In the genomic region with DNA sequence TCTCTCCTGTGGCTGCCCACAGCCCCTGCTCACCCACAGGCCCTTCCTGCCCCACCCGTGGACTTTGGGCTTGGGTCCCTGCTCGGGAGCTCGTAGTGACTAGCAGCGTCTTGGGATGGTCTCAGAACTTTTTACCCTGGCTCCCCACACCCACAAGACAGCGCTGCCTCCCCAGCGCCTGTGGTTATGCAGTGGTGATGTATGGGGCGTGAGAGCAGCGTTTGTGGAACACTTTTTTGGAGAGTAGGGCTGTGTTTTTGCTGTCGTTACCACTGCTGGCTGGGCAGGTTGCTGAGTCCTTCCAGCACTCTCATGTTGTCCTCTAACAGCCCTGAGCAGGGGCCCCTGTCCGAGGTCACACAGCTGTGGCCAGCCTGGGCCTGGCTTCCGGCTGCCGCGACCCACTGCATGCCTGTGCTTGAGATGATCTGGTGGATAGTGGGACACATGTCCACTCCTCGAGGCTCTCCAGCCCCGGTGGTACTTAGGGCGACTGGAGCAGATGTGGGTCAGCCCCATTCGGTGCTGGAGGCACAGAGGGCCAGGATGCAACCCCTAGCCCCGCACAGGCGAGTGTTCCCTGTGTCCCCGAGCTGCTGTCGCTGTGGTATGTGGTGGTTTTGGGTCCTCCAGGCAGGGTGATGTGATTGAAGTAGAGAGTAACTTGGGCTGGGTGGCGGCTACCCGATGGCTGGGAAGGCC, we compare ENCODE assay signal across 1 cellular context.
TF ChIP-seq lines count a peak whose summit lies in the region.

No MANE protein-coding gene starts in this region.

TF ChIP-seq in HepG2, 621 proteins besides CTCF, POLR2A, EP300 and RAD21 (continued from another document and continues in another):
- TF ChIP-seq, protein P1, sequence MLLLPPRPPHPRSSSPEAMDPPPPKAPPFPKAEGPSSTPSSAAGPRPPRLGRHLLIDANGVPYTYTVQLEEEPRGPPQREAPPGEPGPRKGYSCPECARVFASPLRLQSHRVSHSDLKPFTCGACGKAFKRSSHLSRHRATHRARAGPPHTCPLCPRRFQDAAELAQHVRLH (CRISPR knock-in tag; IDR thresholded peaks at IDR 0.05; ENCODE audit: borderline replicate concordance, low read depth): no peak; the same call in 1 of the 2 replicates
- TF ChIP-seq, protein P2, sequence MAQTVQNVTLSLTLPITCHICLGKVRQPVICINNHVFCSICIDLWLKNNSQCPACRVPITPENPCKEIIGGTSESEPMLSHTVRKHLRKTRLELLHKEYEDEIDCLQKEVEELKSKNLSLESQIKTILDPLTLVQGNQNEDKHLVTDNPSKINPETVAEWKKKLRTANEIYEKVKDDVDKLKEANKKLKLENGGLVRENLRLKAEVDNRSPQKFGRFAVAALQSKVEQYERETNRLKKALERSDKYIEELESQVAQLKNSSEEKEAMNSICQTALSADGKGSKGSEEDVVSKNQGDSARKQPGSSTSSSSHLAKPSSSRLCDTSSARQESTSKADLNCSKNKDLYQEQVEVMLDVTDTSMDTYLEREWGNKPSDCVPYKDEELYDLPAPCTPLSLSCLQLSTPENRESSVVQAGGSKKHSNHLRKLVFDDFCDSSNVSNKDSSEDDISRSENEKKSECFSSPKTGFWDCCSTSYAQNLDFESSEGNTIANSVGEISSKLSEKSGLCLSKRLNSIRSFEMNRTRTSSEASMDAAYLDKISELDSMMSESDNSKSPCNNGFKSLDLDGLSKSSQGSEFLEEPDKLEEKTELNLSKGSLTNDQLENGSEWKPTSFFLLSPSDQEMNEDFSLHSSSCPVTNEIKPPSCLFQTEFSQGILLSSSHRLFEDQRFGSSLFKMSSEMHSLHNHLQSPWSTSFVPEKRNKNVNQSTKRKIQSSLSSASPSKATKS (CRISPR knock-in tag; IDR thresholded peaks at IDR 0.05): no peak
- no peak for TF ChIP-seq ZNF3 (CRISPR knock-in tag; IDR thresholded peaks at IDR 0.05)
- no peak for TF ChIP-seq ADNP (CRISPR knock-in tag; IDR thresholded peaks at IDR 0.05)
- TF ChIP-seq, protein P3, sequence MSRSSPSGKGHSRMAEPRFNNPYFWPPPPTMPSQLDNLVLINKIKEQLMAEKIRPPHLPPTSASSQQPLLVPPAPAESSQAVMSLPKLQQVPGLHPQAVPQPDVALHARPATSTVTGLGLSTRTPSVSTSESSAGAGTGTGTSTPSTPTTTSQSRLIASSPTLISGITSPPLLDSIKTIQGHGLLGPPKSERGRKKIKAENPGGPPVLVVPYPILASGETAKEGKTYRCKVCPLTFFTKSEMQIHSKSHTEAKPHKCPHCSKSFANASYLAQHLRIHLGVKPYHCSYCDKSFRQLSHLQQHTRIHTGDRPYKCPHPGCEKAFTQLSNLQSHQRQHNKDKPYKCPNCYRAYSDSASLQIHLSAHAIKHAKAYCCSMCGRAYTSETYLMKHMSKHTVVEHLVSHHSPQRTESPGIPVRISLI (CRISPR knock-in tag; IDR thresholded peaks at IDR 0.05; ENCODE audit: borderline replicate concordance): no peak
- TF ChIP-seq, protein P4, sequence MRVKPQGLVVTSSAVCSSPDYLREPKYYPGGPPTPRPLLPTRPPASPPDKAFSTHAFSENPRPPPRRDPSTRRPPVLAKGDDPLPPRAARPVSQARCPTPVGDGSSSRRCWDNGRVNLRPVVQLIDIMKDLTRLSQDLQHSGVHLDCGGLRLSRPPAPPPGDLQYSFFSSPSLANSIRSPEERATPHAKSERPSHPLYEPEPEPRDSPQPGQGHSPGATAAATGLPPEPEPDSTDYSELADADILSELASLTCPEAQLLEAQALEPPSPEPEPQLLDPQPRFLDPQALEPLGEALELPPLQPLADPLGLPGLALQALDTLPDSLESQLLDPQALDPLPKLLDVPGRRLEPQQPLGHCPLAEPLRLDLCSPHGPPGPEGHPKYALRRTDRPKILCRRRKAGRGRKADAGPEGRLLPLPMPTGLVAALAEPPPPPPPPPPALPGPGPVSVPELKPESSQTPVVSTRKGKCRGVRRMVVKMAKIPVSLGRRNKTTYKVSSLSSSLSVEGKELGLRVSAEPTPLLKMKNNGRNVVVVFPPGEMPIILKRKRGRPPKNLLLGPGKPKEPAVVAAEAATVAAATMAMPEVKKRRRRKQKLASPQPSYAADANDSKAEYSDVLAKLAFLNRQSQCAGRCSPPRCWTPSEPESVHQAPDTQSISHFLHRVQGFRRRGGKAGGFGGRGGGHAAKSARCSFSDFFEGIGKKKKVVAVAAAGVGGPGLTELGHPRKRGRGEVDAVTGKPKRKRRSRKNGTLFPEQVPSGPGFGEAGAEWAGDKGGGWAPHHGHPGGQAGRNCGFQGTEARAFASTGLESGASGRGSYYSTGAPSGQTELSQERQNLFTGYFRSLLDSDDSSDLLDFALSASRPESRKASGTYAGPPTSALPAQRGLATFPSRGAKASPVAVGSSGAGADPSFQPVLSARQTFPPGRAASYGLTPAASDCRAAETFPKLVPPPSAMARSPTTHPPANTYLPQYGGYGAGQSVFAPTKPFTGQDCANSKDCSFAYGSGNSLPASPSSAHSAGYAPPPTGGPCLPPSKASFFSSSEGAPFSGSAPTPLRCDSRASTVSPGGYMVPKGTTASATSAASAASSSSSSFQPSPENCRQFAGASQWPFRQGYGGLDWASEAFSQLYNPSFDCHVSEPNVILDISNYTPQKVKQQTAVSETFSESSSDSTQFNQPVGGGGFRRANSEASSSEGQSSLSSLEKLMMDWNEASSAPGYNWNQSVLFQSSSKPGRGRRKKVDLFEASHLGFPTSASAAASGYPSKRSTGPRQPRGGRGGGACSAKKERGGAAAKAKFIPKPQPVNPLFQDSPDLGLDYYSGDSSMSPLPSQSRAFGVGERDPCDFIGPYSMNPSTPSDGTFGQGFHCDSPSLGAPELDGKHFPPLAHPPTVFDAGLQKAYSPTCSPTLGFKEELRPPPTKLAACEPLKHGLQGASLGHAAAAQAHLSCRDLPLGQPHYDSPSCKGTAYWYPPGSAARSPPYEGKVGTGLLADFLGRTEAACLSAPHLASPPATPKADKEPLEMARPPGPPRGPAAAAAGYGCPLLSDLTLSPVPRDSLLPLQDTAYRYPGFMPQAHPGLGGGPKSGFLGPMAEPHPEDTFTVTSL (CRISPR knock-in tag; IDR thresholded peaks at IDR 0.05; ENCODE audit: borderline replicate concordance): no peak
- TF ChIP-seq ZNF20 (CRISPR knock-in tag; IDR thresholded peaks at IDR 0.05): no peak
- no peak for TF ChIP-seq EED (CRISPR knock-in tag; IDR thresholded peaks at IDR 0.05)
- TF ChIP-seq RAD51 (IDR thresholded peaks at IDR 0.05; ENCODE audit: borderline replicate concordance): no peak
- 0 out of 2 replicates have a peak, but pooled peaks have one; percentile 36 for TF ChIP-seq ZNF777 (CRISPR knock-in tag; IDR thresholded peaks at IDR 0.05)
- TF ChIP-seq HDAC1 (CRISPR knock-in tag; IDR thresholded peaks at IDR 0.05): 0 out of 2 replicates have a peak, but pooled peaks have one; percentile 29
- TF ChIP-seq, protein P5, sequence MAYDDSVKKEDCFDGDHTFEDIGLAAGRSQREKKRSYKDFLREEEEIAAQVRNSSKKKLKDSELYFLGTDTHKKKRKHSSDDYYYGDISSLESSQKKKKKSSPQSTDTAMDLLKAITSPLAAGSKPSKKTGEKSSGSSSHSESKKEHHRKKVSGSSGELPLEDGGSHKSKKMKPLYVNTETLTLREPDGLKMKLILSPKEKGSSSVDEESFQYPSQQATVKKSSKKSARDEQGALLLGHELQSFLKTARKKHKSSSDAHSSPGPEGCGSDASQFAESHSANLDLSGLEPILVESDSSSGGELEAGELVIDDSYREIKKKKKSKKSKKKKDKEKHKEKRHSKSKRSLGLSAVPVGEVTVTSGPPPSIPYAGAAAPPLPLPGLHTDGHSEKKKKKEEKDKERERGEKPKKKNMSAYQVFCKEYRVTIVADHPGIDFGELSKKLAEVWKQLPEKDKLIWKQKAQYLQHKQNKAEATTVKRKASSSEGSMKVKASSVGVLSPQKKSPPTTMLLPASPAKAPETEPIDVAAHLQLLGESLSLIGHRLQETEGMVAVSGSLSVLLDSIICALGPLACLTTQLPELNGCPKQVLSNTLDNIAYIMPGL (CRISPR knock-in tag; IDR thresholded peaks at IDR 0.05; ENCODE audit: borderline replicate concordance in 1 of 2, low read depth in 1 of 2): peak in 1 of 2 experiments; percentile 44; a peak in 2 of 4 replicates
- TF ChIP-seq RFXAP (CRISPR knock-in tag; IDR thresholded peaks at IDR 0.05; ENCODE audit: borderline replicate concordance): 0 out of 2 replicates have a peak, but pooled peaks have one; percentile 62
- TF ChIP-seq ZNF629 (CRISPR knock-in tag; conservative IDR thresholded peaks at IDR 0.05): no peak
- no peak for TF ChIP-seq ZIK1 (CRISPR knock-in tag; IDR thresholded peaks at IDR 0.05; ENCODE audit: borderline replicate concordance, low read depth)
- peak; percentile 81; the same call in 1 of the 2 replicates for TF ChIP-seq HOXA5 (CRISPR knock-in tag; IDR thresholded peaks at IDR 0.05)
- no peak for TF ChIP-seq ZNF460 (CRISPR knock-in tag; IDR thresholded peaks at IDR 0.05; ENCODE audit: borderline replicate concordance)
- no peak for TF ChIP-seq NFYB (CRISPR knock-in tag; IDR thresholded peaks at IDR 0.05)
- no peak for TF ChIP-seq MBNL3 (CRISPR knock-in tag; conservative IDR thresholded peaks at IDR 0.05)
- TF ChIP-seq, protein P6, sequence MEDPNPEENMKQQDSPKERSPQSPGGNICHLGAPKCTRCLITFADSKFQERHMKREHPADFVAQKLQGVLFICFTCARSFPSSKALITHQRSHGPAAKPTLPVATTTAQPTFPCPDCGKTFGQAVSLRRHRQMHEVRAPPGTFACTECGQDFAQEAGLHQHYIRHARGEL (CRISPR knock-in tag; IDR thresholded peaks at IDR 0.05): no peak
- TF ChIP-seq JDP2 (CRISPR knock-in tag; IDR thresholded peaks at IDR 0.05; ENCODE audit: borderline replicate concordance): no peak
- no peak for TF ChIP-seq BHLHE40 (IDR thresholded peaks at IDR 0.05; ENCODE audit: low read length)
- TF ChIP-seq SP2 (CRISPR knock-in tag; IDR thresholded peaks at IDR 0.05): peak; percentile 10; the same call in 1 of the 2 replicates
- TF ChIP-seq GZF1 (CRISPR knock-in tag; IDR thresholded peaks at IDR 0.05): no peak
- TF ChIP-seq, protein P7, sequence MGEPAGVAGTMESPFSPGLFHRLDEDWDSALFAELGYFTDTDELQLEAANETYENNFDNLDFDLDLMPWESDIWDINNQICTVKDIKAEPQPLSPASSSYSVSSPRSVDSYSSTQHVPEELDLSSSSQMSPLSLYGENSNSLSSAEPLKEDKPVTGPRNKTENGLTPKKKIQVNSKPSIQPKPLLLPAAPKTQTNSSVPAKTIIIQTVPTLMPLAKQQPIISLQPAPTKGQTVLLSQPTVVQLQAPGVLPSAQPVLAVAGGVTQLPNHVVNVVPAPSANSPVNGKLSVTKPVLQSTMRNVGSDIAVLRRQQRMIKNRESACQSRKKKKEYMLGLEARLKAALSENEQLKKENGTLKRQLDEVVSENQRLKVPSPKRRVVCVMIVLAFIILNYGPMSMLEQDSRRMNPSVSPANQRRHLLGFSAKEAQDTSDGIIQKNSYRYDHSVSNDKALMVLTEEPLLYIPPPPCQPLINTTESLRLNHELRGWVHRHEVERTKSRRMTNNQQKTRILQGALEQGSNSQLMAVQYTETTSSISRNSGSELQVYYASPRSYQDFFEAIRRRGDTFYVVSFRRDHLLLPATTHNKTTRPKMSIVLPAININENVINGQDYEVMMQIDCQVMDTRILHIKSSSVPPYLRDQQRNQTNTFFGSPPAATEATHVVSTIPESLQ (CRISPR knock-in tag; conservative IDR thresholded peaks at IDR 0.05): no peak
- TF ChIP-seq, protein P8, sequence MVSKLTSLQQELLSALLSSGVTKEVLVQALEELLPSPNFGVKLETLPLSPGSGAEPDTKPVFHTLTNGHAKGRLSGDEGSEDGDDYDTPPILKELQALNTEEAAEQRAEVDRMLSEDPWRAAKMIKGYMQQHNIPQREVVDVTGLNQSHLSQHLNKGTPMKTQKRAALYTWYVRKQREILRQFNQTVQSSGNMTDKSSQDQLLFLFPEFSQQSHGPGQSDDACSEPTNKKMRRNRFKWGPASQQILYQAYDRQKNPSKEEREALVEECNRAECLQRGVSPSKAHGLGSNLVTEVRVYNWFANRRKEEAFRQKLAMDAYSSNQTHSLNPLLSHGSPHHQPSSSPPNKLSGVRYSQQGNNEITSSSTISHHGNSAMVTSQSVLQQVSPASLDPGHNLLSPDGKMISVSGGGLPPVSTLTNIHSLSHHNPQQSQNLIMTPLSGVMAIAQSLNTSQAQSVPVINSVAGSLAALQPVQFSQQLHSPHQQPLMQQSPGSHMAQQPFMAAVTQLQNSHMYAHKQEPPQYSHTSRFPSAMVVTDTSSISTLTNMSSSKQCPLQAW (CRISPR knock-in tag; IDR thresholded peaks at IDR 0.05): peak; percentile 55; the same call in 1 of the 2 replicates
- no peak for TF ChIP-seq ZNF775 (CRISPR knock-in tag; IDR thresholded peaks at IDR 0.05; ENCODE audit: borderline replicate concordance)
- no peak for TF ChIP-seq ZFP41 (CRISPR knock-in tag; IDR thresholded peaks at IDR 0.05; ENCODE audit: borderline replicate concordance)
- TF ChIP-seq ZNF251 (CRISPR knock-in tag; IDR thresholded peaks at IDR 0.05): no peak
- no peak for TF ChIP-seq NFRKB (IDR thresholded peaks at IDR 0.05)
- TF ChIP-seq, protein P9, sequence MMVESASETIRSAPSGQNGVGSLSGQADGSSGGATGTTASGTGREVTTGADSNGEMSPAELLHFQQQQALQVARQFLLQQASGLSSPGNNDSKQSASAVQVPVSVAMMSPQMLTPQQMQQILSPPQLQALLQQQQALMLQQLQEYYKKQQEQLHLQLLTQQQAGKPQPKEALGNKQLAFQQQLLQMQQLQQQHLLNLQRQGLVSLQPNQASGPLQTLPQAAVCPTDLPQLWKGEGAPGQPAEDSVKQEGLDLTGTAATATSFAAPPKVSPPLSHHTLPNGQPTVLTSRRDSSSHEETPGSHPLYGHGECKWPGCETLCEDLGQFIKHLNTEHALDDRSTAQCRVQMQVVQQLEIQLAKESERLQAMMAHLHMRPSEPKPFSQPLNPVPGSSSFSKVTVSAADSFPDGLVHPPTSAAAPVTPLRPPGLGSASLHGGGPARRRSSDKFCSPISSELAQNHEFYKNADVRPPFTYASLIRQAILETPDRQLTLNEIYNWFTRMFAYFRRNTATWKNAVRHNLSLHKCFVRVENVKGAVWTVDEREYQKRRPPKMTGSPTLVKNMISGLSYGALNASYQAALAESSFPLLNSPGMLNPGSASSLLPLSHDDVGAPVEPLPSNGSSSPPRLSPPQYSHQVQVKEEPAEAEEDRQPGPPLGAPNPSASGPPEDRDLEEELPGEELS (CRISPR knock-in tag; IDR thresholded peaks at IDR 0.05): peak; percentile 36; the same call in 1 of the 2 replicates
- TF ChIP-seq ZBTB7A (CRISPR knock-in tag; IDR thresholded peaks at IDR 0.05): peak; percentile 89
- no peak for TF ChIP-seq ZNF720 (CRISPR knock-in tag; IDR thresholded peaks at IDR 0.05)
- TF ChIP-seq, protein P10, sequence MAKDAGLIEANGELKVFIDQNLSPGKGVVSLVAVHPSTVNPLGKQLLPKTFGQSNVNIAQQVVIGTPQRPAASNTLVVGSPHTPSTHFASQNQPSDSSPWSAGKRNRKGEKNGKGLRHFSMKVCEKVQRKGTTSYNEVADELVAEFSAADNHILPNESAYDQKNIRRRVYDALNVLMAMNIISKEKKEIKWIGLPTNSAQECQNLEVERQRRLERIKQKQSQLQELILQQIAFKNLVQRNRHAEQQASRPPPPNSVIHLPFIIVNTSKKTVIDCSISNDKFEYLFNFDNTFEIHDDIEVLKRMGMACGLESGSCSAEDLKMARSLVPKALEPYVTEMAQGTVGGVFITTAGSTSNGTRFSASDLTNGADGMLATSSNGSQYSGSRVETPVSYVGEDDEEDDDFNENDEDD (CRISPR knock-in tag; IDR thresholded peaks at IDR 0.05; ENCODE audit: borderline replicate concordance): peak; percentile 65; the same call in 1 of the 2 replicates
- no peak for TF ChIP-seq HNRNPLL (IDR thresholded peaks at IDR 0.05; ENCODE audit: low read depth, low read length, poor library complexity, severe bottlenecking)
- TF ChIP-seq, protein P11, sequence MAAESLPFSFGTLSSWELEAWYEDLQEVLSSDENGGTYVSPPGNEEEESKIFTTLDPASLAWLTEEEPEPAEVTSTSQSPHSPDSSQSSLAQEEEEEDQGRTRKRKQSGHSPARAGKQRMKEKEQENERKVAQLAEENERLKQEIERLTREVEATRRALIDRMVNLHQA (CRISPR knock-in tag; IDR thresholded peaks at IDR 0.05): no peak
- TF ChIP-seq KDM6A (CRISPR knock-in tag; IDR thresholded peaks at IDR 0.05; ENCODE audit: low read depth): peak; percentile 37; the same call in 1 of the 2 replicates
